2 cellular contexts compared by ENCODE assay signal in the genomic region with DNA sequence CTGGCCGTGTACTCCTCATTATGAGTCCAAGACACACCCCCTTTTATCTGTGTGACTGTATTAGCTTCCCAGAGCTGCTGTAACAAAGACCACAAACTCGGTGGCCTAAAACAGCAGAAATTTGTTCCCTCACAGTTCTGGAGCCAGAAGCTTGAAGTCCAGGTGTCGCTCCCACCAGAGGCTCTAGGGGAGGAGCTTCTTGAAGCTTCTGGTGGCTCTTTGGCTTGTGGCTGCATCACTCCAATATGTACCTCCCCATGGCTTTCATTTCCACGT.
A peak's percentile ranks its signal among the peaks of the same experiment; 100 is the strongest.
TF ChIP-seq lines count a peak whose summit lies in the region.

No MANE protein-coding gene starts in this region.

TF ChIP-seq in HepG2, 621 proteins besides CTCF, POLR2A, EP300 and RAD21:
- TF ChIP-seq ZNF12 (CRISPR knock-in tag; IDR thresholded peaks at IDR 0.05) (peak; percentile 97), ZNF780A (CRISPR knock-in tag; IDR thresholded peaks at IDR 0.05) (no peak)
- TF ChIP-seq, protein P1, sequence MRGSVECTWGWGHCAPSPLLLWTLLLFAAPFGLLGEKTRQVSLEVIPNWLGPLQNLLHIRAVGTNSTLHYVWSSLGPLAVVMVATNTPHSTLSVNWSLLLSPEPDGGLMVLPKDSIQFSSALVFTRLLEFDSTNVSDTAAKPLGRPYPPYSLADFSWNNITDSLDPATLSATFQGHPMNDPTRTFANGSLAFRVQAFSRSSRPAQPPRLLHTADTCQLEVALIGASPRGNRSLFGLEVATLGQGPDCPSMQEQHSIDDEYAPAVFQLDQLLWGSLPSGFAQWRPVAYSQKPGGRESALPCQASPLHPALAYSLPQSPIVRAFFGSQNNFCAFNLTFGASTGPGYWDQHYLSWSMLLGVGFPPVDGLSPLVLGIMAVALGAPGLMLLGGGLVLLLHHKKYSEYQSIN (CRISPR knock-in tag; IDR thresholded peaks at IDR 0.05; ENCODE audit: borderline replicate concordance): no peak

TF ChIP-seq in HEK293T, 16 proteins besides CTCF, POLR2A, EP300 and RAD21:
- TF ChIP-seq ARNT (IDR thresholded peaks at IDR 0.05): no peak
- TF ChIP-seq ZNF384 (IDR thresholded peaks at IDR 0.05): no peak
- TF ChIP-seq TARDBP (IDR thresholded peaks at IDR 0.05): no peak
- no peak for TF ChIP-seq ELF4 (IDR thresholded peaks at IDR 0.05)
- no peak for TF ChIP-seq FOXA1 (IDR thresholded peaks at IDR 0.05)
